Comparison of ENCODE assay signal across 8 cellular contexts in the genomic region with DNA sequence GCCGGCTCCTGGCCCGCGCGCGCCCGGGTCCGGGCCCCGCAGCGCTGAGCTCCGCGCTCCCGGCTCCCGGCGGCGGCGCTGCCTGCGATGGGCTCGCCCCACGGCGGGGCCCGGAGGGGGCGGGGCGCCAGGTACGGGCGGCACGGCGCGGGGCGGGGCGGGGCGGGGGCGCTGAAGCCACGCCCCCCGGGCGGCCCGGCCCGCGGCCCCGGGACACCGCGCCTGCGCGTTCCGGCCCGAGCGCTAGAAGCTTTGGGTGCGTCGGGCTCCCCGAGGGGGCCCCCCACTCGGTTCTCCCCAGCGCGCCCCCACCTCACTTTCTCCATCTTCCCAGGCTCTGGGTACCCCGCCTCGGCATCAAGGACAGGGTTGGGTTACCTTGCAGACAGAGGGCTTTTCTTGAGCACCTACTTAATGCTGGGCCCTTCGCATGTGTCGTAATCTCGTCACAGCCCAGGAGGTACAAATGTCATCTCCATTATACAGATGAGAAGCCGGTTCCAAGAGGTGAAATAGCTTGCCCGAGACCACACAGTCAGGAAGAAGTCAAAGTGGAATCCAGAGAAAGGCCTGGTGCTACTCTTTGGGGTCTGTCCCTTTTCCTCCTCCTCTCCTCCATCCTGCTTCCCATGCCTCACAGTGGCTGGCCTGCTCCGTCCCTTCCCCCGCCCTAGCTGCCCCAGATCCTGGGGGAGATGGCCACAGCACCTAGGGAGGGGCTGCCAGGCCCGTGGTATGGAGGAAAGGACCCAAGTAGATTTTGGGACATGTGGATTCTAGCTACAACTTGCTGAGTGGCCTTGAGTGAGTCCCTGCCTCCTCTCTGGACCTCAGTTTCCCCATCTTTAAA. TPM values are rescaled to one million over a fixed set of nuclear protein-coding genes. Genes with fewer than 3 reads are reported as not detected.
DNase-seq lines count a peak whose midpoint lies in the region; ATAC-seq and TF ChIP-seq lines count a peak whose summit lies in the region.

No MANE protein-coding gene starts in this region.

- H3K4me1 ChIP-seq in mesenchymal stem cell (ENCODE audit: control insufficient read depth, insufficient read depth, low read depth, low read length): peaks cover 31% of the 10 kb centered on the region

- CTCF ChIA-PET in GM10248 (lab: Yijun Ruan, JAX): no interaction called here

- H3K79me1 ChIP-seq in mesenchymal stem cell (replicated peaks; ENCODE audit: low read length, poor library complexity, severe bottlenecking): no peaks in the 10 kb centered on the region

- H4K91ac ChIP-seq in mesenchymal stem cell (ENCODE audit: low read length): no peak overlapping the region

- peak overlapping the region; percentile 64 for H3K4me2 ChIP-seq in mesenchymal stem cell (ENCODE audit: low read length, poor library complexity, severe bottlenecking)

- H3K14ac ChIP-seq in mesenchymal stem cell (ENCODE audit: low read length in 2 of 2): no peak overlapping the region

- no peaks in the 10 kb centered on the region for H3K36me3 ChIP-seq in mesenchymal stem cell (ENCODE audit: control insufficient read depth in 1 of 2, insufficient read depth in 2 of 2, low read depth in 1 of 2, low read length in 2 of 2)

- 19% methylated on average over 25 of the region's 62 CpGs for WGBS in mesenchymal stem cell

- H4K8ac ChIP-seq in mesenchymal stem cell (ENCODE audit: low read length): no peak overlapping the region

- H3K27me3 ChIP-seq in mesenchymal stem cell (ENCODE audit: control insufficient read depth in 1 of 2, insufficient read depth in 1 of 2, low read length in 2 of 2): peaks cover 14 to 81% of the 10 kb centered on the region in 2 experiments

- H3K4me3 ChIP-seq in mesenchymal stem cell (ENCODE audit: insufficient read depth in 1 of 2, low read depth in 1 of 2, low read length in 2 of 2): peak overlapping the region; percentile 39 to 45

- no peaks in the 10 kb centered on the region for H3K9me3 ChIP-seq in mesenchymal stem cell (ENCODE audit: control insufficient read depth, low read length)

- POLR2A ChIA-PET in GM10248 (lab: Yijun Ruan, JAX): no interaction called here

- no peak overlapping the region for H2BK15ac ChIP-seq in mesenchymal stem cell (ENCODE audit: low read depth, poor library complexity, severe bottlenecking)

- no peak overlapping the region for H3K18ac ChIP-seq in mesenchymal stem cell (ENCODE audit: low read depth in 1 of 2, low read length in 2 of 2)

- no peak overlapping the region for H3K23ac ChIP-seq in mesenchymal stem cell (ENCODE audit: low read length in 2 of 2)

- peak overlapping the region; percentile 13 for H2AK5ac ChIP-seq in mesenchymal stem cell (ENCODE audit: low read length, severe bottlenecking)

- H2AFZ ChIP-seq in mesenchymal stem cell (ENCODE audit: low read depth, low read length): peak overlapping the region; percentile 21

- H2BK12ac ChIP-seq in mesenchymal stem cell (ENCODE audit: low read length in 2 of 2): no peak overlapping the region

- in situ Hi-C loops in T47D (cut with HindIII; ENCODE audit: low pct_unique_long_range_greater_than_20kb, low sequenced_read_pairs): no loop called here

- DNase-seq in GM10248 (ENCODE audit: extremely low spot score): peak; percentile 71
- peak; percentile 18 for DNase-seq in T follicular helper cell (ENCODE audit: low read depth)
- DNase-seq in T47D (ENCODE audit: low read depth in 1 of 2, low spot score in 1 of 2): peak; percentile 59 to 72
- no peak for DNase-seq in mesenchymal stem cell
- DNase-seq in stimulated activated naive CD4-positive, alpha-beta T cell treated with Interleukin-2 at 50 U/mL for 16 hours (lab: John Stamatoyannopoulos, UW): peak; percentile 25
- DNase-seq in foreskin melanocyte: no peak
- DNase-seq in Kasumi-1 (lab: John Stamatoyannopoulos, UW): no peak

- H3K27ac ChIP-seq in mesenchymal stem cell (ENCODE audit: low read length, poor library complexity, severe bottlenecking): peak overlapping the region; percentile 75

- no peak overlapping the region for H2BK120ac ChIP-seq in mesenchymal stem cell (ENCODE audit: low read depth, low read length)

- no peak for ATAC-seq in GM18909 (IDR thresholded peaks at IDR 0.05; ENCODE audit: poor library complexity, unreplicated experiment)

- H3K4ac ChIP-seq in mesenchymal stem cell (ENCODE audit: low read depth in 1 of 2, low read length in 2 of 2): no peak overlapping the region

- no peak for TF ChIP-seq CTCF in GM10248 (IDR thresholded peaks at IDR 0.05; ENCODE audit: control extremely low read depth, extremely low read depth, low read depth, missing control alignments)

- peak overlapping the region; percentile 10 for H2BK5ac ChIP-seq in mesenchymal stem cell (ENCODE audit: low read depth, low read length, poor library complexity, severe bottlenecking)

- no peak overlapping the region for H3K9ac ChIP-seq in mesenchymal stem cell (ENCODE audit: low read length)

RNA-seq across cellular contexts. Expression of gene RAP1GAP, which starts 46.5 kb away (rescaled TPM):
- polyA plus RNA-seq in mesenchymal stem cell (2013, experiment 1 of 2): 0.50 TPM
- polyA plus RNA-seq in mesenchymal stem cell (2013, experiment 2 of 2): 0.62 TPM

Comparison
In these comparisons a context has a peak if more than half of its experiments do, and no peak if none do; other contexts are left out.
1. DNase-seq: peak in GM10248 (single experiment), T follicular helper cell (single experiment), T47D (2 of 2) and stimulated activated naive CD4-positive, alpha-beta T cell treated with Interleukin-2 at 50 U/mL for 16 hours (single experiment); none in mesenchymal stem cell (single experiment), foreskin melanocyte (single experiment) and Kasumi-1 (0 of 2).